Comparison of ENCODE assay signal across 7 cellular contexts in the genomic region with DNA sequence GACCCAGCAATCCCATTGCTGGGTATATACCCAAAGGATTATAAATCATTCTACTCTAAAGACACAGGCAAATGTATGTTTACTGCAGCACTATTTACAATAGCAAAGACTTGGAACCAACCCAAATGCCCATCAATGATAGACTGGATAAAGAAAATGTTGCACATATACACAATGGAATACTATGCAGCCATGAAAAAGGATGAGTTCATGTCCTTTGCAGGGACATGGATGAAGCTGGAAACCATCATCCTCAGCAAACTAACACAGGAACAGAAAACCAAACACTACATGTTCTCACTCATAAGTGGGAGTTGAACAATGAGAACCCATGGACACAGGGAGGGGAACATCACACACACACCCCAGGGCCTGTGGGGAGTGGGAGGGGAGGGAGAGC. TPM values are rescaled to one million over a fixed set of nuclear protein-coding genes. Genes with fewer than 3 reads are reported as not detected.
"Had no signal": no experiment of that assay in that cellular context is flagged by ENCODE, and none has a peak within 500 bp of the region (broad histone marks: within the 10 kb centered on the region; RNA-seq: fewer than 3 reads in every experiment).

No MANE protein-coding gene starts in this region.

RNA-seq across cellular contexts. Expression of gene MAP3K15, which starts 3.5 kb away (rescaled TPM):
- total RNA-seq: OCI-LY7, PC-9, Peyer's patch, Right ventricle myocardium inferior, Right ventricle myocardium superior, RPMI7951, SJSA1 had no signal
